21 cellular contexts compared by ENCODE assay signal in the genomic region with DNA sequence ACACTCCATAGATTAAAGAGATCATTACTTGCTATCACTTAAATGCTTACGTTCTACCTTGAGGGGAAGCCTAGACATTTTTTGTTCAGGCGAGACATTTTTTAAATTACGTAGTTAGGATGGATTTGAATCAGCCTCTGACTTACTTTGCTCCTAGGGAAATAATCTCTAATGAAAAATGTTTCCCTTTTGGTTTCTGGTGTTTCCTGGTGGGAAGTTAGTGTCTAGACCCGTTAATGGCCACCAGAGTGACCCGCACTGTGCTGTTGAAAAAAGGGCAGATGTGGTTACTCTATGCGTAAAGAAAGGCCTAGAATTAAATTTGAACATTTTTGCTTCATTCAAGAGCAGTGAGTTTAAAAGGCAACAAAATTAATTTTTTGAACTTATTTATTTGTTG. TPM values are rescaled to one million over a fixed set of nuclear protein-coding genes. Genes with fewer than 3 reads are reported as not detected.
"Had no signal": no experiment of that assay in that cellular context is flagged by ENCODE, and none has a peak within 500 bp of the region (broad histone marks: within the 10 kb centered on the region; RNA-seq: fewer than 3 reads in every experiment).

No MANE protein-coding gene starts in this region.

- H2AFZ ChIP-seq: neural progenitor cell had no signal

- H3K36me3 ChIP-seq: heart right ventricle, neural progenitor cell, ovary, tibial nerve, upper lobe of right lung, vagina had no signal

- H3K4me2 ChIP-seq: neural progenitor cell had no signal

- H3K4me3 ChIP-seq: heart right ventricle, neural progenitor cell, ovary, testis, tibial nerve, upper lobe of right lung, vagina had no signal

- H3K27ac ChIP-seq: heart right ventricle, neural progenitor cell, ovary, testis, tibial nerve, upper lobe of right lung, vagina had no signal

- H3K9ac ChIP-seq: neural progenitor cell had no signal

- H3K4me1 ChIP-seq: neural progenitor cell, upper lobe of right lung had no signal

- H3K9me3 ChIP-seq: heart right ventricle, ovary, testis, tibial nerve, upper lobe of right lung, vagina had no signal

- FAIRE-seq: frontal cortex, small intestine had no signal

- H3K27me3 ChIP-seq: ovary, testis, tibial nerve, vagina had no signal

- DNase-seq: cortex of kidney; effector memory CD8-positive, alpha-beta T cell; erythroblast; heart right ventricle; islet precursor cell; mesenchymal stem cell; midbrain; nucleus accumbens; ovary; right cardiac atrium; small intestine; stimulated activated CD4-positive, alpha-beta T cell treated with anti-CD3 and anti-CD28 coated beads, Interleukin-12 subunit alpha, Interleukin-12 subunit beta, amount 100 ng/mL, for 4 hours; stimulated activated naive CD8-positive, alpha-beta T cell treated with anti-CD3 and anti-CD28 coated beads, Interleukin-15, Interleukin-2, amounts not matched to agents 100 U/mL and 50 U/mL, for 24 hours; testis; upper lobe of right lung had no signal

RNA-seq across cellular contexts. Expression of a gene that starts 3.8 kb away (rescaled TPM):
- total RNA-seq: left lobe of liver, progenitor cell of endocrine pancreas had no signal
